Comparison of ENCODE assay signal across 8 cellular contexts in genomic region chr1:39892611-39893595, GRCh38. TPM values are rescaled to one million over a fixed set of nuclear protein-coding genes. Genes with fewer than 3 reads are reported as not detected.
DNase-seq lines count a peak whose midpoint lies in the region; ATAC-seq, FAIRE-seq and TF ChIP-seq lines count a peak whose summit lies in the region.

No MANE protein-coding gene starts in this region.

- no peak for FAIRE-seq in urothelium cell line (lab: Jason Lieb, UNC)

- no peak for ATAC-seq in GM21515 (IDR thresholded peaks at IDR 0.05; ENCODE audit: unreplicated experiment)

- H3K27me3 ChIP-seq in A673 (replicated peaks; ENCODE audit: insufficient read depth, low read depth, low read length, poor library complexity) (no peaks in the 10 kb centered on the region), SJCRH30 (no peaks in the 10 kb centered on the region), WERI-Rb-1 (ENCODE audit: insufficient read depth, low read depth, severe bottlenecking) (no peaks in the 10 kb centered on the region)

- H3K4me1 ChIP-seq in A673 (ENCODE audit: insufficient read depth, low read length, poor library complexity, severe bottlenecking), result peaks cover 17% of the 10 kb centered on the region
- peaks cover 57% of the 10 kb centered on the region for H3K4me1 ChIP-seq in SJCRH30

- CTCF ChIA-PET in A673 (lab: Charles Lee), result no interaction called here

- H3K4me3 ChIP-seq in A673 (ENCODE audit: low read depth, low read length, poor library complexity, severe bottlenecking), result no peak overlapping the region
- H3K4me3 ChIP-seq in SJCRH30, result no peak overlapping the region
- no peak overlapping the region for H3K4me3 ChIP-seq in WERI-Rb-1 (ENCODE audit: low read depth, low read length)

- H3K36me3 ChIP-seq in A673 (ENCODE audit: insufficient read depth, low read length, poor library complexity, severe bottlenecking) (no peaks in the 10 kb centered on the region), SJCRH30 (no peaks in the 10 kb centered on the region), WERI-Rb-1 (no peaks in the 10 kb centered on the region)

- POLR2A ChIA-PET in A673 (lab: Charles Lee; ENCODE audit: low non-redundant PET), result no interaction called here

- no peak for TF ChIP-seq CTCF in A673 (conservative IDR thresholded peaks at IDR 0.05; ENCODE audit: low read depth, low read length)
- no peak for TF ChIP-seq CTCF in WERI-Rb-1 (IDR thresholded peaks at IDR 0.05; ENCODE audit: low read depth, low read length)

- peak; percentile 61 for DNase-seq in A673 (ENCODE audit: low spot score)
- DNase-seq in HK-2 (ENCODE audit: unreplicated experiment), result peak; percentile 40
- DNase-seq in SJCRH30, result peak; percentile 82 to 84
- DNase-seq in hepatic stellate cell (ENCODE audit: low spot score), result peak; percentile 72
- DNase-seq in urothelium cell line (ENCODE audit: low spot score), result peak; percentile 83
- DNase-seq in stimulated activated CD4-positive, alpha-beta T cell treated with anti-CD3 and anti-CD28 coated beads, Interleukin-1b, Interleukin-23, amount 100 ng/mL, for 48 hours, result no peak
- DNase-seq in WERI-Rb-1, result no peak

- intact Hi-C loops in A673 (cut with micrococcal nuclease; ENCODE audit: unreplicated experiment), result no loop called here

- H3K27ac ChIP-seq in A673 (ENCODE audit: low read depth, low read length, poor library complexity, severe bottlenecking) (peak overlapping the region; percentile 51), SJCRH30 (peak overlapping the region; percentile 66), WERI-Rb-1 (no peak overlapping the region)

- BruUV-seq in A673 (replicated peaks; lab: Mats Ljungman, UMichigan), result no TSS peak

- no peaks in the 10 kb centered on the region for H3K9me3 ChIP-seq in A673 (ENCODE audit: low read depth, low read length, poor library complexity, severe bottlenecking)
- no peaks in the 10 kb centered on the region for H3K9me3 ChIP-seq in SJCRH30 (replicated peaks)
- no peaks in the 10 kb centered on the region for H3K9me3 ChIP-seq in WERI-Rb-1 (ENCODE audit: severe bottlenecking)

RNA-seq across cellular contexts. Expression of gene MYCL, which starts 8.8 kb away (rescaled TPM):
- total RNA-seq in A673 (2021), result 0.58 and 2.1 TPM in 2 replicates
- total RNA-seq in SJCRH30 (2014; rRNA removed; shearing (Covaris generic)), result 14.4 and 16.4 TPM in 2 replicates

RNA-seq across cellular contexts. Expression of gene TRIT1, which starts 9.6 kb away (rescaled TPM):
- total RNA-seq in A673 (2021), result 39.8 and 41.2 TPM in 2 replicates
- 31.3 and 35.7 TPM in 2 replicates for total RNA-seq in SJCRH30 (2014; rRNA removed; shearing (Covaris generic))

Comparison
In these comparisons a context has a peak if more than half of its experiments do, and no peak if none do; other contexts are left out.
1. DNase-seq: peak in A673 (single experiment), HK-2 (single experiment), SJCRH30 (2 of 2), hepatic stellate cell (single experiment) and urothelium cell line (single experiment); none in stimulated activated CD4-positive, alpha-beta T cell treated with anti-CD3 and anti-CD28 coated beads, Interleukin-1b, Interleukin-23, amount 100 ng/mL, for 48 hours (single experiment) and WERI-Rb-1 (single experiment).